In genomic region chr1:199753513-199753912, GRCh38 we compare ENCODE assay signal across 9 cellular contexts.
"Had no signal": no experiment of that assay in that cellular context is flagged by ENCODE, and none has a peak within 500 bp of the region (broad histone marks: within the 10 kb centered on the region; RNA-seq: fewer than 3 reads in every experiment).

No MANE protein-coding gene starts in this region.

- ATAC-seq: HCT116, K562 had no signal

- H3K27ac ChIP-seq: GM23248, HL-60 had no signal

- H2AFZ ChIP-seq: GM23248 had no signal

- H3K4me1 ChIP-seq: HAP-1 had no signal

- H3K9ac ChIP-seq: GM23248 had no signal

- FAIRE-seq: K562 had no signal

- H3K4me3 ChIP-seq: GM23248, HAP-1, K562 had no signal

- H3K9me3 ChIP-seq: HAP-1 had no signal

- DNase-seq: GM23248, GOT3, H7, IMR-90, KG1 had no signal

- H3K36me3 ChIP-seq: HAP-1 had no signal
